20 cellular contexts compared by ENCODE assay signal in the genomic region with DNA sequence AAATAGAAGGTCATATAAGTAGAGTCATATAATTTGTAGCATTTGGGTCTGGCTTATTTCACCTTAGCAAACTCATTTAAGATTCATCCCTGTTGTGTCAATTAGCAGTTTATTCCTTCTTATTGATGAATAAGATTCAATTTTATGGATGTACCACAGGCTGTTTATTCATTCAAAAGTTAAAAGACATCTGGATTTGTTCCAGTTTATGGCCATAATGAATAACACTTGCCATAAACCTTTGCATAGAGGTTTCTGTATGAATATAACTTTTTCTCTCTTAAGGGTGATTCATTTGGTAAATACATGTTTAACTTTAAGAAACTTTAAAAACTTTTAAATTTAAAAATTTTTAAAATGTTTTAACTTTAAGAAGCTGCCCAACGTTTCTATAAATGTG.
"Had no signal": no experiment of that assay in that cellular context is flagged by ENCODE, and none has a peak within 500 bp of the region (broad histone marks: within the 10 kb centered on the region; RNA-seq: fewer than 3 reads in every experiment).

No MANE protein-coding gene starts in this region.

- H3K27me3 ChIP-seq: breast epithelium, colonic mucosa had no signal

- H3K4me3 ChIP-seq: breast epithelium, colonic mucosa had no signal

- H3K27ac ChIP-seq: breast epithelium, colonic mucosa, VCaP had no signal

- H3K9me3 ChIP-seq: breast epithelium, colonic mucosa had no signal

- H3K36me3 ChIP-seq: breast epithelium, colonic mucosa had no signal

- H3K4me1 ChIP-seq: breast epithelium, colonic mucosa had no signal

- DNase-seq: activated CD4-positive, alpha-beta memory T cell treated with anti-CD3 and anti-CD28 coated beads for 36 hours; activated CD4-positive, alpha-beta T cell treated with anti-CD3 and anti-CD28 coated beads, Interleukin-2, amount 10 ng/mL, durations not matched to agents 7 days and 5 days; activated CD4-positive, CD25-positive, alpha-beta regulatory T cell; activated CD8-positive, alpha-beta memory T cell treated with anti-CD3 and anti-CD28 coated beads for 24 hours; activated effector memory CD4-positive, alpha-beta T cell treated with Interleukin-2 at 50 U/mL for 16 hours; activated naive CD4-positive, alpha-beta T cell; activated T-cell treated with anti-CD3 and anti-CD28 coated beads for 4 hours; aorta; caudate nucleus; colonic mucosa; NCI-H1694; NCI-H2029; NCI-H2107; NCI-H345; NCI-H510A; NCI-H82; SIG-M5; T-helper 1 cell had no signal
